ENCODE assay signal across 16 cellular contexts in the genomic region with DNA sequence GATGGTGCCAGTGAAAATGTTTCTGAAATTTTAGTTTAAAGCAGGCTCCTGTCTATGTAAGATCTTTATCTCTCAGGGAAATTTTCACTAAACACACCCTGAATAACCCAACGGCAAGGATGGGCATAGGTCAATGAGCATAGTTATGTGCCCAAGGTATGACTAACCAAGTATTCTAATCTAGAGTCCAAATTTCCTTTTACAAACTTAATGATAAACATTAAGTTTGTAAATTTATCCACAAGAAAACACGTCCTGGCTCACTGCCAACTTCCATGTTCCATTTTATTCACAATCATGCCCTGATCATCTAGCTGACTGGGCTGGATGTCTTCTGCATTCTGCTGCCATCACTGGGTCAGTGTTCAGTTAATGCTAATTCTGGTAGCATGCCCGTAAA.
"Had no signal": no experiment of that assay in that cellular context is flagged by ENCODE, and none has a peak within 500 bp of the region (broad histone marks: within the 10 kb centered on the region; RNA-seq: fewer than 3 reads in every experiment).

No MANE protein-coding gene starts in this region.

- H3K9me3 ChIP-seq: ascending aorta, esophagus squamous epithelium, thoracic aorta, uterus had no signal

- H3K27me3 Mint-ChIP-seq: activated CD4-positive, alpha-beta memory T cell treated with anti-CD3 and anti-CD28 coated beads for 36 hours; activated naive CD8-positive, alpha-beta T cell treated with anti-CD3 and anti-CD28 coated beads, Interleukin-2, amount 10 ng/mL, durations not matched to agents 7 days and 5 days; natural killer cell treated with Interleukin-12 subunit alpha and Interleukin-12 subunit beta and Interleukin-15 and Interleukin-18, amount 100 ng/mL, for 72 hours; stimulated activated naive CD8-positive, alpha-beta T cell treated with anti-CD3 and anti-CD28 coated beads, Interleukin-15, Interleukin-2, amounts not matched to agents 100 ng/mL and 50 ng/mL, for 24 hours had no signal

- H3K27ac ChIP-seq: cardiac muscle cell had no signal

- H3K27me3 ChIP-seq: ascending aorta, cardiac muscle cell, esophagus squamous epithelium, uterus had no signal

- H3K4me3 Mint-ChIP-seq: activated CD4-positive, alpha-beta memory T cell treated with anti-CD3 and anti-CD28 coated beads for 36 hours; activated naive CD8-positive, alpha-beta T cell treated with anti-CD3 and anti-CD28 coated beads, Interleukin-2, amount 10 ng/mL, durations not matched to agents 7 days and 5 days; natural killer cell treated with Interleukin-12 subunit alpha and Interleukin-12 subunit beta and Interleukin-15 and Interleukin-18, amount 100 ng/mL, for 72 hours; stimulated activated naive CD8-positive, alpha-beta T cell treated with anti-CD3 and anti-CD28 coated beads, Interleukin-15, Interleukin-2, amounts not matched to agents 100 ng/mL and 50 ng/mL, for 24 hours had no signal

- H3K36me3 ChIP-seq: ascending aorta, cardiac muscle cell, esophagus squamous epithelium, thoracic aorta, uterus had no signal

- H3K9me3 Mint-ChIP-seq: activated CD4-positive, alpha-beta memory T cell treated with anti-CD3 and anti-CD28 coated beads for 36 hours; activated naive CD8-positive, alpha-beta T cell treated with anti-CD3 and anti-CD28 coated beads, Interleukin-2, amount 10 ng/mL, durations not matched to agents 7 days and 5 days; natural killer cell treated with Interleukin-12 subunit alpha and Interleukin-12 subunit beta and Interleukin-15 and Interleukin-18, amount 100 ng/mL, for 72 hours; stimulated activated naive CD8-positive, alpha-beta T cell treated with anti-CD3 and anti-CD28 coated beads, Interleukin-15, Interleukin-2, amounts not matched to agents 100 ng/mL and 50 ng/mL, for 24 hours had no signal

- DNase-seq: activated CD4-positive, alpha-beta memory T cell treated with anti-CD3 and anti-CD28 coated beads for 36 hours; activated CD4-positive, alpha-beta T cell treated with anti-CD3 and anti-CD28 coated beads for 1 hour; activated naive CD8-positive, alpha-beta T cell treated with anti-CD3 and anti-CD28 coated beads, Interleukin-2, amount 10 ng/mL, durations not matched to agents 7 days and 5 days; activated T-cell treated with anti-CD3 and anti-CD28 coated beads, Interleukin-2, amount 50 U/mL, for 48 hours; esophagus squamous epithelium; glutamatergic neuron; nucleus accumbens; stimulated activated CD4-positive, alpha-beta T cell treated with anti-CD3 and anti-CD28 coated beads, Interleukin-4, amount 100 ng/mL, for 1 hour; stimulated activated CD8-positive, alpha-beta memory T cell treated with anti-CD3 and anti-CD28 coated beads, Interleukin-4, amount 100 ng/mL, for 48 hours; T-helper 9 cell had no signal

- H3K27ac Mint-ChIP-seq: activated CD4-positive, alpha-beta memory T cell treated with anti-CD3 and anti-CD28 coated beads for 36 hours; activated naive CD8-positive, alpha-beta T cell treated with anti-CD3 and anti-CD28 coated beads, Interleukin-2, amount 10 ng/mL, durations not matched to agents 7 days and 5 days; natural killer cell treated with Interleukin-12 subunit alpha and Interleukin-12 subunit beta and Interleukin-15 and Interleukin-18, amount 100 ng/mL, for 72 hours; stimulated activated naive CD8-positive, alpha-beta T cell treated with anti-CD3 and anti-CD28 coated beads, Interleukin-15, Interleukin-2, amounts not matched to agents 100 ng/mL and 50 ng/mL, for 24 hours had no signal

- H3K4me3 ChIP-seq: ascending aorta, cardiac muscle cell, esophagus squamous epithelium, thoracic aorta, uterus had no signal
